Comparison of ENCODE assay signal across 25 cellular contexts in genomic region chr15:51697150-51697549, GRCh38. TPM values are rescaled to one million over a fixed set of nuclear protein-coding genes. Genes with fewer than 3 reads are reported as not detected.
"Had no signal": no experiment of that assay in that cellular context is flagged by ENCODE, and none has a peak within 500 bp of the region (broad histone marks: within the 10 kb centered on the region; RNA-seq: fewer than 3 reads in every experiment).

No MANE protein-coding gene starts in this region.

- H3K36me3 ChIP-seq: MG63, SJCRH30 had no signal

- H3K4me3 ChIP-seq: MG63, SJCRH30 had no signal

- H3K27ac ChIP-seq: RWPE1, SJCRH30 had no signal

- DNase-seq: Karpas-422, KG1, MG63, NCI-H1048, NCI-H1105 treated with DMSO at 0.1 percent for 48 hours, NCI-H1417 treated with DMSO at 0.1 percent for 48 hours, NCI-H146, NCI-H1694 treated with DMSO at 0.1 percent for 48 hours, NCI-H1930, NCI-H2081, NCI-H2107, NCI-H226, NCI-H446, NCI-H510A, NCI-H524 treated with DMSO at 0.1 percent for 48 hours, NCI-H69, NCI-H774, PC-3, SHP77, SJCRH30, T-helper 1 cell had no signal

- H3K4me1 ChIP-seq: SJCRH30 had no signal

- H3K27me3 ChIP-seq: SJCRH30 had no signal

- H3K9me3 ChIP-seq: MG63, SJCRH30 had no signal

- ATAC-seq: Panc1, PC-3, SK-N-SH treated with all-trans-retinoic acid at 6 μM for 48 hours had no signal

RNA-seq across cellular contexts. Expression of gene SCG3, which starts 15.8 kb away (rescaled TPM):
- total RNA-seq: HT-29, PC-3, SJCRH30 had no signal
